Comparison of ENCODE assay signal across 8 cellular contexts in genomic region chrX:38806054-38806389, GRCh38. TPM values are rescaled to one million over a fixed set of nuclear protein-coding genes. Genes with fewer than 3 reads are reported as not detected.
DNase-seq lines count a peak whose midpoint lies in the region; ATAC-seq and TF ChIP-seq lines count a peak whose summit lies in the region.

No MANE protein-coding gene starts in this region.

- H3K27ac Mint-ChIP-seq in chondrocyte (ENCODE audit: unreplicated experiment), result peak overlapping the region; percentile 99

- no peaks in the 10 kb centered on the region for H3K36me3 ChIP-seq in mucosa of stomach (ENCODE audit: control insufficient read depth, insufficient read depth, low read length)

- no peaks in the 10 kb centered on the region for H3K27me3 Mint-ChIP-seq in chondrocyte (ENCODE audit: low read depth)

- no peaks in the 10 kb centered on the region for H3K27me3 ChIP-seq in mucosa of stomach (ENCODE audit: control insufficient read depth, insufficient read depth, low read length)

- peak; percentile 15 to 21 for ATAC-seq in activated CD4-positive, CD25-positive, alpha-beta regulatory T cell treated with anti-CD3 and anti-CD28 coated beads, Interleukin-2, amount 50 U/mL, for 24 hours
- ATAC-seq in GM19035 (IDR thresholded peaks at IDR 0.05; ENCODE audit: unreplicated experiment) (no peak), HG02970 (IDR thresholded peaks at IDR 0.05; ENCODE audit: low FRiP score, unreplicated experiment) (no peak)

- no peak for DNase-seq in activated CD4-positive, CD25-positive, alpha-beta regulatory T cell treated with anti-CD3 and anti-CD28 coated beads, Interleukin-2, amount 50 U/mL, for 72 hours
- DNase-seq in NCI-H446 treated with DMSO at 0.1 percent for 48 hours (lab: John Stamatoyannopoulos, UW) (peak; percentile 17), chondrocyte (ENCODE audit: low spot score) (no peak), NCI-H774 (lab: John Stamatoyannopoulos, UW) (no peak)

- peaks cover 24% of the 10 kb centered on the region for H3K4me1 Mint-ChIP-seq in chondrocyte (ENCODE audit: low read depth)

- no peaks in the 10 kb centered on the region for H3K4me1 ChIP-seq in mucosa of stomach (ENCODE audit: control insufficient read depth, insufficient read depth, low read length)

- H3K36me3 Mint-ChIP-seq in chondrocyte (ENCODE audit: low read depth), result peaks cover 2% of the 10 kb centered on the region

- TF ChIP-seq CTCF in chondrocyte (IDR thresholded peaks at IDR 0.05), result peak; percentile 5

- H3K9ac ChIP-seq in mucosa of stomach (ENCODE audit: low read length), result peak overlapping the region; percentile 81

- no peaks in the 10 kb centered on the region for H3K9me3 Mint-ChIP-seq in chondrocyte (ENCODE audit: low read depth)

- peak overlapping the region; percentile 96 for H3K4me3 Mint-ChIP-seq in chondrocyte (ENCODE audit: unreplicated experiment)

- H3K9me3 ChIP-seq in mucosa of stomach (ENCODE audit: control insufficient read depth, low read length), result no peaks in the 10 kb centered on the region

- H3K4me3 ChIP-seq in mucosa of stomach (ENCODE audit: low read length), result peak overlapping the region; percentile 63

RNA-seq across cellular contexts. Expression of gene MID1IP1, which starts 4.8 kb away (rescaled TPM):
- total RNA-seq in chondrocyte, result 14.7 to 36.0 TPM (median 32.7 TPM) in 3 replicates

Comparison
In these comparisons a context has a peak if more than half of its experiments do, and no peak if none do; other contexts are left out.
1. ATAC-seq: peak in activated CD4-positive, CD25-positive, alpha-beta regulatory T cell treated with anti-CD3 and anti-CD28 coated beads, Interleukin-2, amount 50 U/mL, for 24 hours (2 of 2); none in GM19035 (single experiment) and HG02970 (single experiment).